In the genomic region with DNA sequence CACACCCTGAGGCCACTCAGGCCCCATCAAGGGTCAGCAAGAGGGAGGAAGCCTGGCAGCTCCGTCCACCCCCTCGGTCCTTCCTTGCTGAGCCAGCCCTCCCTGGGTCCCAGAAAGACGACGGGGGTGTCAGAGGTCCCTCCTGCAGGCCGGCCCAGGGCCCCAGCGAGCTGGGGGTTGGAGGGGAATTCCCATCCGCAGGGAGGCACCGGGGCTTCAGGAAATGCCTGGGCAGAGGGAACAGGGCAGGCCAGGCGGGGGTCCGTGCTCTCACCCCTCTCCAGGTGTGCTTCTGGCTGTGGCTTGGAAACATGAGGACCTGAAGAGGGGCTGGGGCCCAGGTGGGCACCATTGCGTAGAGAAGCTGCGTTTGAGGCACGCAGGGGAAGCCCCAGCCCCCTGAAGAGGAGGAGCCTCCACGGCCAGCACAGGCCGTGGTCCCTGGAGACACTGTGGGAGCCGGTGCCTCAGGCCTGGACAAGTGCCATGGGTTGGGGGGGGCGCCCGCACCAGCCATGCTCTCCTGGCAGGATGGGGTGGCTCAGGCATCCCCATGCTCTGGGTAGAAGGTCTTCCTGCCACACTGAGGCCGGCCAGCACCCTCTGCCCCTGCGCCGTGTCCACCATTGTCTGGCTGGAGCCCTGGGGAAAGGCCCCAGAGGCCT, we compare ENCODE assay signal across 23 cellular contexts.
DNase-seq lines count a peak whose midpoint lies in the region; ATAC-seq, FAIRE-seq and TF ChIP-seq lines count a peak whose summit lies in the region.
"Had no signal": no experiment of that assay in that cellular context is flagged by ENCODE, and none has a peak within 500 bp of the region (broad histone marks: within the 10 kb centered on the region; RNA-seq: fewer than 3 reads in every experiment).

No MANE protein-coding gene starts in this region.

- no peaks in the 10 kb centered on the region for H3K36me3 ChIP-seq in K562 (ENCODE audit: control insufficient read depth, insufficient read depth, low read length)
- H3K36me3 ChIP-seq: prostate gland, SJCRH30 had no signal

- no peak for TF ChIP-seq RAD21 in K562 (CRISPR knock-in tag; conservative IDR thresholded peaks at IDR 0.05 in 1 of 2, IDR thresholded peaks at IDR 0.05 in 1 of 2)

- BruUV-seq in K562 (replicated peaks; lab: Mats Ljungman, UMichigan) = no TSS peak

- no peak for TF ChIP-seq POLR2A in K562 (conservative IDR thresholded peaks at IDR 0.05)

- peaks cover 3 to 28% of the 10 kb centered on the region in 2 experiments; a peak in 3 of 5 replicates for H3K27me3 ChIP-seq in K562 (ENCODE audit: control insufficient read depth in 2 of 2, insufficient read depth in 2 of 2, low read length in 2 of 2)

- no peak overlapping the region for H3K27ac ChIP-seq in K562 (ENCODE audit: extremely low read depth, low read depth, low read length)
- H3K27ac ChIP-seq: prostate gland, SJCRH30, skin epidermis had no signal

- no peak for FAIRE-seq in K562 (lab: Jason Lieb, UNC)
- no peak for FAIRE-seq in D721Med (lab: Jason Lieb, UNC)

- TF ChIP-seq CTCF in K562 (IDR thresholded peaks at IDR 0.05 in 2 of 3, conservative IDR thresholded peaks at IDR 0.05 in 1 of 3; ENCODE audit: insufficient read depth in 2 of 3, low read depth in 1 of 3, low read length in 3 of 3) (no peak), mesothelial cell of epicardium (IDR thresholded peaks at IDR 0.05; ENCODE audit: unreplicated experiment) (no peak), D721Med (IDR thresholded peaks at IDR 0.05; ENCODE audit: insufficient read depth, missing control alignments) (no peak)

- no peaks in the 10 kb centered on the region for H3K9me3 ChIP-seq in K562 (replicated peaks; ENCODE audit: control insufficient read depth, insufficient read depth, low read depth, low read length)
- H3K9me3 ChIP-seq: prostate gland, SJCRH30 had no signal

- WGBS in K562 (ENCODE audit: insufficient coverage, low coverage, missing lambda C conversion rate) = 23% methylated on average over 13 of the region's 21 CpGs

- H3K27ac Mint-ChIP-seq in stimulated activated naive CD8-positive, alpha-beta T cell treated with anti-CD3 and anti-CD28 coated beads, Interleukin-15, amount 100 ng/mL, for 72 hours = no peak overlapping the region
- peak overlapping the region; percentile 34 for H3K27ac Mint-ChIP-seq in mesothelial cell of epicardium
- H3K27ac Mint-ChIP-seq: activated CD4-positive, alpha-beta memory T cell treated with anti-CD3 and anti-CD28 coated beads for 36 hours; activated T-cell treated with anti-CD3 and anti-CD28 coated beads, Interleukin-2, amount 50 U/mL, for 24 hours; CD4-positive, alpha-beta T cell; endodermal cell; nephron progenitor cell; T-helper 17 cell had no signal

- no peak for TF ChIP-seq EP300 in K562 (IDR thresholded peaks at IDR 0.05; ENCODE audit: low read length)

- H2AFZ ChIP-seq in K562 (ENCODE audit: low read depth, low read length) = no peak overlapping the region

- peak overlapping the region in 1 of 2 experiments; percentile 26; a peak in 1 of 4 replicates for H3K9ac ChIP-seq in K562 (ENCODE audit: insufficient read depth in 1 of 2, low read depth in 2 of 2, low read length in 2 of 2)

- no peaks in the 10 kb centered on the region for H4K20me1 ChIP-seq in K562 (replicated peaks; ENCODE audit: control insufficient read depth, insufficient read depth, low read length)

- CTCF ChIA-PET in K562 (lab: Yijun Ruan, JAX; ENCODE audit: low intra/inter-chr PET ratio) = no interaction called here

- no peak for DNase-seq in stimulated activated naive CD8-positive, alpha-beta T cell treated with anti-CD3 and anti-CD28 coated beads, Interleukin-15, Interleukin-2, amounts not matched to agents 100 U/mL and 50 U/mL, for 24 hours
- no peak for DNase-seq in stimulated activated naive CD8-positive, alpha-beta T cell treated with anti-CD3 and anti-CD28 coated beads, Interleukin-15, amount 100 ng/mL, for 72 hours
- DNase-seq in K562 (ENCODE audit: extremely low read depth in 1 of 4, low spot score in 3 of 4) (no peak), mesothelial cell of epicardium (ENCODE audit: low spot score in 2 of 2, unreplicated experiment in 2 of 2) (no peak), NCI-H446 (lab: John Stamatoyannopoulos, UW) (no peak), activated T-cell treated with anti-CD3 and anti-CD28 coated beads for 4 hours (no peak), D721Med (ENCODE audit: insufficient read length, low spot score) (no peak)
- DNase-seq: activated CD4-positive, alpha-beta memory T cell treated with anti-CD3 and anti-CD28 coated beads for 36 hours; activated naive CD4-positive, alpha-beta T cell treated with anti-CD3 and anti-CD28 coated beads, Interleukin-2, amount 50 U/mL, for 16 hours; activated T-cell treated with anti-CD3 and anti-CD28 coated beads, Interleukin-2, amount 50 U/mL, for 24 hours; CD4-positive, alpha-beta T cell; DMS153; NCI-H1417; NCI-H774; PC-3; stimulated activated CD4-positive, alpha-beta T cell treated with anti-CD3 and anti-CD28 coated beads, Interleukin-4, amount 100 ng/mL, for 1 hour; T-helper 17 cell had no signal

- no peaks in the 10 kb centered on the region for H3K9me3 Mint-ChIP-seq in stimulated activated naive CD8-positive, alpha-beta T cell treated with anti-CD3 and anti-CD28 coated beads, Interleukin-15, amount 100 ng/mL, for 72 hours
- no peaks in the 10 kb centered on the region for H3K9me3 Mint-ChIP-seq in mesothelial cell of epicardium
- H3K9me3 Mint-ChIP-seq: activated CD4-positive, alpha-beta memory T cell treated with anti-CD3 and anti-CD28 coated beads for 36 hours; activated T-cell treated with anti-CD3 and anti-CD28 coated beads, Interleukin-2, amount 50 U/mL, for 24 hours; CD4-positive, alpha-beta T cell; endodermal cell; nephron progenitor cell had no signal

- H3K79me2 ChIP-seq in K562 (ENCODE audit: control insufficient read depth, insufficient read depth, low read length) = no peaks in the 10 kb centered on the region

- peaks cover 33% of the 10 kb centered on the region for H3K4me1 Mint-ChIP-seq in stimulated activated naive CD8-positive, alpha-beta T cell treated with anti-CD3 and anti-CD28 coated beads, Interleukin-15, amount 100 ng/mL, for 72 hours
- peaks cover 36% of the 10 kb centered on the region for H3K4me1 Mint-ChIP-seq in mesothelial cell of epicardium

- H3K27me3 Mint-ChIP-seq in stimulated activated naive CD8-positive, alpha-beta T cell treated with anti-CD3 and anti-CD28 coated beads, Interleukin-15, amount 100 ng/mL, for 72 hours = peaks cover 17% of the 10 kb centered on the region
- no peaks in the 10 kb centered on the region for H3K27me3 Mint-ChIP-seq in mesothelial cell of epicardium (ENCODE audit: low read depth)

- no peaks in the 10 kb centered on the region for H3K9me1 ChIP-seq in K562 (ENCODE audit: control insufficient read depth, insufficient read depth, low read length)

- H3K4me3 Mint-ChIP-seq in stimulated activated naive CD8-positive, alpha-beta T cell treated with anti-CD3 and anti-CD28 coated beads, Interleukin-15, amount 100 ng/mL, for 72 hours = no peak overlapping the region
- no peak overlapping the region for H3K4me3 Mint-ChIP-seq in mesothelial cell of epicardium
- H3K4me3 Mint-ChIP-seq: activated CD4-positive, alpha-beta memory T cell treated with anti-CD3 and anti-CD28 coated beads for 36 hours; activated T-cell treated with anti-CD3 and anti-CD28 coated beads, Interleukin-2, amount 50 U/mL, for 24 hours; CD4-positive, alpha-beta T cell had no signal

- no peaks in the 10 kb centered on the region for H3K36me3 Mint-ChIP-seq in mesothelial cell of epicardium
- H3K36me3 Mint-ChIP-seq: activated CD4-positive, alpha-beta memory T cell treated with anti-CD3 and anti-CD28 coated beads for 36 hours had no signal

- no peak overlapping the region for H3K4me2 ChIP-seq in K562 (ENCODE audit: insufficient read depth, low read length)

- intact Hi-C loops in K562 (cut with micrococcal nuclease) = no loop called here

- peaks cover 0 to 50% of the 10 kb centered on the region in 2 experiments; a peak in 4 of 5 replicates for H3K4me1 ChIP-seq in K562 (replicated peaks in 1 of 2; ENCODE audit: control insufficient read depth in 2 of 2, insufficient read depth in 2 of 2, low read length in 2 of 2)
- H3K4me1 ChIP-seq: prostate gland had no signal

- in situ Hi-C loops in K562 (cut with MboI) = no loop called here

- peak; percentile 24 for ATAC-seq in stimulated activated naive CD8-positive, alpha-beta T cell treated with anti-CD3 and anti-CD28 coated beads, Interleukin-15, Interleukin-2, amounts not matched to agents 100 U/mL and 50 U/mL, for 24 hours
- no peak for ATAC-seq in stimulated activated naive CD8-positive, alpha-beta T cell treated with anti-CD3 and anti-CD28 coated beads, Interleukin-15, amount 100 ng/mL, for 72 hours
- ATAC-seq in K562 = no peak
- no peak for ATAC-seq in HG02588 (IDR thresholded peaks at IDR 0.05; ENCODE audit: unreplicated experiment)
- ATAC-seq: PC-3, T-helper 17 cell had no signal

- POLR2A ChIA-PET in K562 (lab: Yijun Ruan, JAX) = interaction anchor here (0.6 kb wide), 2 partner anchors 19 to 186 kb away, joined by 3 read pairs; no protein-coding TSS in a partner anchor

- H3K4me3 ChIP-seq in K562 = no peak overlapping the region
- H3K4me3 ChIP-seq: prostate gland, skin epidermis had no signal

TF ChIP-seq in K562, 482 proteins besides CTCF, POLR2A, EP300 and RAD21 (continues in another document):
- TF ChIP-seq ZNF184 (CRISPR knock-in tag; IDR thresholded peaks at IDR 0.05) (no peak), YY1 (IDR thresholded peaks at IDR 0.05; ENCODE audit: borderline replicate concordance in 1 of 3, control insufficient read depth in 1 of 3, extremely low read depth in 1 of 3, insufficient read depth in 3 of 3, insufficient read length in 1 of 3, insufficient replicate concordance in 2 of 3, low read depth in 1 of 3, low read length in 2 of 3) (no peak), PURB (CRISPR knock-in tag; IDR thresholded peaks at IDR 0.05; ENCODE audit: low read depth) (no peak), HMGN3 (IDR thresholded peaks at IDR 0.05; ENCODE audit: borderline replicate concordance, extremely low read depth, insufficient read length, low read depth, low read length) (no peak)
- TF ChIP-seq, protein P1, sequence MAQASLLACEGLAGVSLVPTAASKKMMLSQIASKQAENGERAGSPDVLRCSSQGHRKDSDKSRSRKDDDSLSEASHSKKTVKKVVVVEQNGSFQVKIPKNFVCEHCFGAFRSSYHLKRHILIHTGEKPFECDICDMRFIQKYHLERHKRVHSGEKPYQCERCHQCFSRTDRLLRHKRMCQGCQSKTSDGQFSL (CRISPR knock-in tag; IDR thresholded peaks at IDR 0.05) = peak; percentile 71; the same call in 1 of the 2 replicates
- TF ChIP-seq, protein P1 (tag; IDR thresholded peaks at IDR 0.05) = no peak
